In genomic region chr12:54286042-54286931, GRCh38 we compare ENCODE assay signal across 9 cellular contexts. TPM values are rescaled to one million over a fixed set of nuclear protein-coding genes. Genes with fewer than 3 reads are reported as not detected.
A peak's percentile ranks its signal among the peaks of the same experiment; 100 is the strongest.
DNase-seq lines count a peak whose midpoint lies in the region; ATAC-seq and TF ChIP-seq lines count a peak whose summit lies in the region.
"Had no signal": no experiment of that assay in that cellular context is flagged by ENCODE, and none has a peak within 500 bp of the region (broad histone marks: within the 10 kb centered on the region; RNA-seq: fewer than 3 reads in every experiment).

No MANE protein-coding gene starts in this region.

- ATAC-seq in naive thymus-derived CD4-positive, alpha-beta T cell, result no peak

- peak overlapping the region; percentile 50 for H3K27ac Mint-ChIP-seq in Calu3 (ENCODE audit: unreplicated experiment)
- peak overlapping the region in 3 of 5 experiments; percentile 59 to 85 (median 62) for H3K27ac Mint-ChIP-seq in brain
- peak overlapping the region in 6 of 9 donors; percentile 15 to 84 (median 66) for H3K27ac Mint-ChIP-seq in naive thymus-derived CD4-positive, alpha-beta T cell

- H3K36me3 ChIP-seq in naive thymus-derived CD4-positive, alpha-beta T cell (ENCODE audit: control insufficient read depth in 2 of 3, insufficient read depth in 3 of 3, low read length in 3 of 3), result peaks cover 37 to 70% (median 53%) of the 10 kb centered on the region in 3 experiments
- peaks cover 46 to 78% (median 72%) of the 10 kb centered on the region in 4 donors for H3K36me3 ChIP-seq in esophagus muscularis mucosa

- H3K9me3 Mint-ChIP-seq in Calu3 (ENCODE audit: low read depth, unreplicated experiment) (no peaks in the 10 kb centered on the region), brain (no peaks in the 10 kb centered on the region)
- H3K9me3 Mint-ChIP-seq in naive thymus-derived CD4-positive, alpha-beta T cell, result peaks cover 0 to 2% (median 0%) of the 10 kb centered on the region in 11 donors

- BruUV-seq in Calu3 (replicated peaks; lab: Mats Ljungman, UMichigan), result no TSS peak

- no peak for TF ChIP-seq EP300 in esophagus muscularis mucosa (IDR thresholded peaks at IDR 0.05)

- H3K27me3 ChIP-seq in HL-60 (ENCODE audit: insufficient read depth, poor library complexity, severe bottlenecking), result no peaks in the 10 kb centered on the region
- H3K27me3 ChIP-seq in naive thymus-derived CD4-positive, alpha-beta T cell (ENCODE audit: control insufficient read depth in 2 of 2, insufficient read depth in 2 of 2, low read length in 2 of 2), result no peaks in the 10 kb centered on the region
- H3K27me3 ChIP-seq in esophagus muscularis mucosa, result no peaks in the 10 kb centered on the region

- H3K4me1 Mint-ChIP-seq in Calu3 (ENCODE audit: low read depth, unreplicated experiment) (peaks cover 38% of the 10 kb centered on the region), brain (peaks cover 62% of the 10 kb centered on the region)
- H3K4me1 Mint-ChIP-seq in naive thymus-derived CD4-positive, alpha-beta T cell, result peaks cover 0 to 60% (median 42%) of the 10 kb centered on the region in 7 donors

- CTCF ChIA-PET in Calu3 (lab: Charles Lee), result interaction anchor here (0.9 to 1.8 kb wide), 4 partner anchors 39 to 113 kb away, joined by 3 to 9 read pairs (median 4); partner anchors contain the start of gene COPZ1
- CTCF ChIA-PET in naive thymus-derived CD4-positive, alpha-beta T cell (lab: Charles Lee), result interaction anchor here (1.5 kb wide), 1 partner anchor 14 kb away, joined by 3 read pairs; no protein-coding TSS in a partner anchor

- TF ChIP-seq CTCF in Calu3 (IDR thresholded peaks at IDR 0.05; ENCODE audit: unreplicated experiment) (no peak), HL-60 (IDR thresholded peaks at IDR 0.05; ENCODE audit: insufficient read depth, low read length) (no peak), brain (conservative IDR thresholded peaks at IDR 0.05) (no peak), esophagus muscularis mucosa (IDR thresholded peaks at IDR 0.05) (no peak)

- H3K4me3 ChIP-seq in HL-60 (replicated peaks; ENCODE audit: insufficient read depth, low read length) (no peak overlapping the region), esophagus muscularis mucosa (no peak overlapping the region)
- no peak overlapping the region for H3K4me3 ChIP-seq in naive thymus-derived CD4-positive, alpha-beta T cell (ENCODE audit: low read length)

- no peaks in the 10 kb centered on the region for H3K9me3 ChIP-seq in naive thymus-derived CD4-positive, alpha-beta T cell (ENCODE audit: control insufficient read depth in 2 of 3, low read length in 3 of 3)
- no peaks in the 10 kb centered on the region for H3K9me3 ChIP-seq in esophagus muscularis mucosa

- POLR2A ChIA-PET in naive thymus-derived CD4-positive, alpha-beta T cell (lab: Charles Lee), result interaction anchor here (0.6 to 1.9 kb wide), 5 partner anchors 9 to 79 kb away, joined by 4 to 10 read pairs (median 5); no protein-coding TSS in a partner anchor

- H3K36me3 Mint-ChIP-seq in Calu3 (ENCODE audit: insufficient read depth, unreplicated experiment) (peaks cover 6% of the 10 kb centered on the region), brain (peaks cover 3% of the 10 kb centered on the region)
- peaks cover 18 to 46% (median 37%) of the 10 kb centered on the region in 5 donors for H3K36me3 Mint-ChIP-seq in naive thymus-derived CD4-positive, alpha-beta T cell

- no peak for TF ChIP-seq POLR2A in esophagus muscularis mucosa (IDR thresholded peaks at IDR 0.05; ENCODE audit: low read depth)

- WGBS in esophagus muscularis mucosa, result 48% methylated on average over 10 of the region's 10 CpGs

- intact Hi-C loops in Calu3 (cut with micrococcal nuclease; ENCODE audit: unreplicated experiment) (no loop called here), esophagus muscularis mucosa (cut with DNase I) (loop anchor here (5.0 kb wide), 1 partner anchor 36 kb away; no protein-coding TSS in a partner anchor)
- intact Hi-C loops in naive thymus-derived CD4-positive, alpha-beta T cell (cut with micrococcal nuclease), result no loop called here

- H3K4me3 Mint-ChIP-seq in Calu3 (ENCODE audit: low read depth, unreplicated experiment) (no peak overlapping the region), brain (peak overlapping the region in 4 of 5 experiments; percentile 45 to 75 (median 62))
- H3K4me3 Mint-ChIP-seq in naive thymus-derived CD4-positive, alpha-beta T cell, result peak overlapping the region in 4 of 10 donors; percentile 16 to 33 (median 23)

- DNase-seq in Calu3 (no peak), HL-60 (ENCODE audit: low read depth in 1 of 2, low spot score in 1 of 2) (no peak), esophagus muscularis mucosa (ENCODE audit: extremely low spot score) (no peak), occipital lobe (lab: John Stamatoyannopoulos, UW) (no peak), middle frontal gyrus (ENCODE audit: extremely low spot score, low spot score) (no peak)
- DNase-seq in naive thymus-derived CD4-positive, alpha-beta T cell, result no peak
- no peak for DNase-seq in activated effector memory CD4-positive, alpha-beta T cell treated with Interleukin-2 at 50 U/mL for 16 hours

- H3K27ac ChIP-seq in HL-60 (replicated peaks), result peak overlapping the region; percentile 2
- no peak overlapping the region for H3K27ac ChIP-seq in naive thymus-derived CD4-positive, alpha-beta T cell (ENCODE audit: low read depth, low read length)
- H3K27ac ChIP-seq in esophagus muscularis mucosa (replicated peaks in 1 of 4), result peak overlapping the region in 1 of 4 donors; percentile 1

- peaks cover 42 to 44% of the 10 kb centered on the region in 2 donors for H3K4me1 ChIP-seq in naive thymus-derived CD4-positive, alpha-beta T cell (ENCODE audit: control insufficient read depth in 2 of 2, insufficient read depth in 2 of 2, low read length in 2 of 2)
- H3K4me1 ChIP-seq in esophagus muscularis mucosa, result peaks cover 50 to 58% (median 56%) of the 10 kb centered on the region in 4 donors

- H3K27me3 Mint-ChIP-seq in Calu3 (ENCODE audit: unreplicated experiment) (no peaks in the 10 kb centered on the region), brain (peaks cover 7% of the 10 kb centered on the region)
- no peaks in the 10 kb centered on the region for H3K27me3 Mint-ChIP-seq in naive thymus-derived CD4-positive, alpha-beta T cell

RNA-seq across cellular contexts. Expression of gene HNRNPA1, which starts 5.8 kb away (rescaled TPM):
- total RNA-seq in Calu3 (2022), result 1,059 and 1,161 TPM in 2 replicates
- 1,157 TPM for polyA plus RNA-seq in brain (ENCODE audit: insufficient read depth, low read depth, low replicate concordance)
- 1,000 to 10,000 TPM; 1,019 to 1,660 (median 1,193) TPM for total RNA-seq in naive thymus-derived CD4-positive, alpha-beta T cell
- 1,000 to 10,000 TPM in 1 of 2 donors, 100 to 1,000 TPM in 1; 933 to 1,045 TPM for polyA plus RNA-seq in naive thymus-derived CD4-positive, alpha-beta T cell
- total RNA-seq in esophagus muscularis mucosa, result 100 to 1,000 TPM; 216 to 368 (median 270) TPM
- 524 TPM for total RNA-seq in occipital lobe

RNA-seq across cellular contexts. Expression of gene CBX5, which starts 6.4 kb away (rescaled TPM):
- 128 and 173 TPM in 2 replicates for total RNA-seq in Calu3 (2022)
- polyA plus RNA-seq in brain (ENCODE audit: insufficient read depth, low read depth, low replicate concordance), result 44.7 TPM
- total RNA-seq in naive thymus-derived CD4-positive, alpha-beta T cell, result 100 to 1,000 TPM in 1 of 5 experiments, 10 to 100 TPM in 4; 40.3 to 133 (median 77.2) TPM
- 10 to 100 TPM; 28.2 to 34.5 TPM for polyA plus RNA-seq in naive thymus-derived CD4-positive, alpha-beta T cell
- total RNA-seq in esophagus muscularis mucosa, result 10 to 100 TPM; 29.0 to 45.3 (median 37.3) TPM
- total RNA-seq in occipital lobe, result 104 TPM

RNA-seq across cellular contexts. Expression of gene NFE2, which starts 14.5 kb away (rescaled TPM):
- 0.80 and 1.8 TPM in 2 replicates for total RNA-seq in Calu3 (2022)
- polyA plus RNA-seq in brain (ENCODE audit: insufficient read depth, low read depth, low replicate concordance), result 0.83 TPM
- 10 to 100 TPM in 1 of 5 experiments, 1 to 10 TPM in 1, not detected in 3; 2.0 to 23.3 TPM for total RNA-seq in naive thymus-derived CD4-positive, alpha-beta T cell
- under 1 TPM in 1 of 2 donors, not detected in 1; 0.61 TPM for polyA plus RNA-seq in naive thymus-derived CD4-positive, alpha-beta T cell
- total RNA-seq in esophagus muscularis mucosa, result 1 to 10 TPM in 1 of 4 donors, under 1 TPM in 2, not detected in 1; 0.32 to 3.8 (median 0.42) TPM
- total RNA-seq in occipital lobe, result 0.62 TPM
- total RNA-seq: activated CD8-positive, alpha-beta memory T cell treated with anti-CD3 and anti-CD28 coated beads for 36 hours had no signal

RNA-seq across cellular contexts. Expression of gene COPZ1, which starts 38.6 kb away (rescaled TPM):
- total RNA-seq in Calu3 (2022) (173 and 190 TPM in 2 replicates), esophagus muscularis mucosa (10 to 100 TPM; 41.1 to 61.9 (median 48.5) TPM), occipital lobe (47.1 TPM)
- polyA plus RNA-seq in brain (ENCODE audit: insufficient read depth, low read depth, low replicate concordance), result 220 TPM
- total RNA-seq in naive thymus-derived CD4-positive, alpha-beta T cell, result 100 to 1,000 TPM in 1 of 5 experiments, 10 to 100 TPM in 4; 47.5 to 141 (median 80.0) TPM
- polyA plus RNA-seq in naive thymus-derived CD4-positive, alpha-beta T cell, result 100 to 1,000 TPM; 131 to 171 TPM
